Comparison of ENCODE assay signal across 17 cellular contexts in the genomic region with DNA sequence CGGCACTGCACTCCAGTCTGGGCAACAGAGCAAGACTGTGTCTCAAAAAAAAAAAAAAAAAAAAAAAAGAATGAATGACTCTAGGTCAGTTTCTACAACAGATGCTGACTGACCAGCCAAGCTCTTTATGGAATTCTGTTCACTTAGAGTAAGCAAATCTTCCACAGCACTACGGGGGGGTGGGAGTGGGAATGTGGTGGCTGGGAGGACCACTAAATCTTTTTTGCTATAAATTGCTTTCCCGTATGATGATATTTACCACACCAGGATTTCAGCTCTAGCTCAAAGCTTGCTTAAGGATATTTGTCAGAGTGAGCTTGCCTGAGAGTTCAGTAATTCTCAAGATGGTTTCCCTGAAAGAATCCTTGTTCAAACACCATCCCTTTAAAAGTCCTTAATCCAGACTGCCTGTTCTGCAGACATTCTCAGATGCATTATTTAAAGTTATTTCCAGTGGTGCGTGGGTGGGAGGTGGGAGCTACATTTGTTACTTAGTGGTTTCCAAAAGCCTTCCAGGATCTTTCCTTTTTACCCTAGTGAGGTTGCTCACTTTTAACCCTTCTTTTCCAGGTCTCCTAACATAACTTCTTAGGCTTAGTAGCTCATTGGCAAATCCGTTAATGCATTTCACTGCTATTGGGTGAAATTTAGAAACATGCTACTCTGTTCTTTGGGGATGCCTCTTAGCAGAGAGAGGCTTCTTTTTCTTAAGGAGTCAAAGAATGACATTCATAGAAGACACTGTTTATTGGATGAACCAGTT.
DNase-seq lines count a peak whose midpoint lies in the region; ATAC-seq lines count a peak whose summit lies in the region.
"Had no signal": no experiment of that assay in that cellular context is flagged by ENCODE, and none has a peak within 500 bp of the region (broad histone marks: within the 10 kb centered on the region; RNA-seq: fewer than 3 reads in every experiment).

No MANE protein-coding gene starts in this region.

- H3K36me3 ChIP-seq in BLaER1 = peaks cover 22% of the 10 kb centered on the region
- H3K36me3 ChIP-seq in adipocyte (ENCODE audit: control insufficient read depth, insufficient read depth, low read length, severe bottlenecking) = no peaks in the 10 kb centered on the region
- no peaks in the 10 kb centered on the region for H3K36me3 ChIP-seq in mesendoderm (ENCODE audit: control insufficient read depth, insufficient read depth, low read length)
- H3K36me3 ChIP-seq: cardiac muscle cell, gastrocnemius medialis, lower lobe of right lung, right lobe of liver had no signal

- ATAC-seq in GM18858 (IDR thresholded peaks at IDR 0.05; ENCODE audit: unreplicated experiment) (no peak), left ventricle myocardium superior (no peak)
- ATAC-seq: effector memory CD8-positive, alpha-beta T cell; gastrocnemius medialis; lower lobe of right lung; right lobe of liver had no signal

- peak overlapping the region; percentile 69 for H3K9ac ChIP-seq in BLaER1
- H3K9ac ChIP-seq in adipocyte (ENCODE audit: low read length) = no peak overlapping the region
- no peak overlapping the region for H3K9ac ChIP-seq in mesendoderm (ENCODE audit: low read length)

- no CpG with 5 or more reads among the region's 5 CpGs for WGBS in mesendoderm (ENCODE audit: extremely low coverage, insufficient coverage, low lambda C conversion rate)

- H3K4me3 ChIP-seq in BLaER1 = peak overlapping the region; percentile 63
- H3K4me3 ChIP-seq in adipocyte (ENCODE audit: low read length) = no peak overlapping the region
- H3K4me3 ChIP-seq in mesendoderm (ENCODE audit: low read length) = no peak overlapping the region
- H3K4me3 ChIP-seq: cardiac muscle cell, gastrocnemius medialis, lower lobe of right lung, right lobe of liver, SK-N-MC had no signal

- DNase-seq in HT1080 (ENCODE audit: low read depth) (peak; percentile 81), adipocyte (ENCODE audit: low read depth) (peak; percentile 54), mesendoderm (no peak), left ventricle myocardium superior (no peak), DMS53 (lab: John Stamatoyannopoulos, UW) (no peak), Ammon's horn (ENCODE audit: low spot score) (no peak)
- DNase-seq: activated gamma-delta T cell; DMS79 treated with DMSO at 0.1 percent for 48 hours; effector memory CD8-positive, alpha-beta T cell; gastrocnemius medialis; lower lobe of right lung; NCI-H1436; right lobe of liver had no signal

- H3K79me2 ChIP-seq in mesendoderm (ENCODE audit: control insufficient read depth, insufficient read depth, low read length) = no peaks in the 10 kb centered on the region

- H4K8ac ChIP-seq in mesendoderm (ENCODE audit: low read depth, low read length) = no peak overlapping the region

- H2BK15ac ChIP-seq in mesendoderm (replicated peaks; ENCODE audit: low read depth) = no peak overlapping the region

- H3K4me1 ChIP-seq in BLaER1 (peaks cover 99% of the 10 kb centered on the region), adipocyte (ENCODE audit: control insufficient read depth, insufficient read depth, low read length) (peaks cover 13% of the 10 kb centered on the region), mesendoderm (ENCODE audit: control insufficient read depth, low read depth, low read length) (peaks cover 3% of the 10 kb centered on the region)
- H3K4me1 ChIP-seq: gastrocnemius medialis, right lobe of liver had no signal

- H3K56ac ChIP-seq in mesendoderm (ENCODE audit: low read length) = no peak overlapping the region

- H3K4ac ChIP-seq in mesendoderm (ENCODE audit: low read depth, low read length) = peak overlapping the region; percentile 25

- H3K27me3 ChIP-seq in BLaER1 (no peaks in the 10 kb centered on the region), adipocyte (replicated peaks; ENCODE audit: control insufficient read depth, insufficient read depth, low read length) (no peaks in the 10 kb centered on the region), mesendoderm (ENCODE audit: insufficient read depth, low read length, poor library complexity) (no peaks in the 10 kb centered on the region)
- H3K27me3 ChIP-seq: cardiac muscle cell, gastrocnemius medialis, right lobe of liver had no signal

- H3K27ac ChIP-seq in BLaER1 (peak overlapping the region; percentile 93), mesendoderm (ENCODE audit: low read depth, low read length) (no peak overlapping the region)
- H3K27ac ChIP-seq: cardiac muscle cell, gastrocnemius medialis, lower lobe of right lung, right lobe of liver, SK-N-MC had no signal

- H4K20me1 ChIP-seq in BLaER1 = peaks cover 16% of the 10 kb centered on the region; the same call in 1 of the 2 replicates

- H3K4me2 ChIP-seq in BLaER1 (peak overlapping the region; percentile 97), mesendoderm (ENCODE audit: low read length) (no peak overlapping the region)

- H3K18ac ChIP-seq in mesendoderm (ENCODE audit: low read length) = no peak overlapping the region

- H3K79me1 ChIP-seq in mesendoderm (ENCODE audit: low read length) = no peaks in the 10 kb centered on the region

- H3K9me3 ChIP-seq in BLaER1 (no peaks in the 10 kb centered on the region), adipocyte (ENCODE audit: control insufficient read depth, low read length) (no peaks in the 10 kb centered on the region)
- H3K9me3 ChIP-seq: gastrocnemius medialis, lower lobe of right lung, right lobe of liver had no signal

- no peak overlapping the region for H4K5ac ChIP-seq in mesendoderm (ENCODE audit: low read length)

- H3K23ac ChIP-seq in mesendoderm (ENCODE audit: low read length) = no peak overlapping the region

- intact Hi-C loops in left ventricle myocardium superior (cut with micrococcal nuclease) = no loop called here

- H2AK5ac ChIP-seq in mesendoderm (ENCODE audit: low read length) = peak overlapping the region; percentile 73

- no peak overlapping the region for H2BK120ac ChIP-seq in mesendoderm (ENCODE audit: low read depth, low read length)

- no peak overlapping the region for H2BK5ac ChIP-seq in mesendoderm (ENCODE audit: low read length)

Comparison
In these comparisons a context has a peak if more than half of its experiments do, and no peak if none do; other contexts are left out.
1. DNase-seq: peak in HT1080 (single experiment) and adipocyte (single experiment); none in mesendoderm (single experiment), left ventricle myocardium superior (single experiment), DMS53 (single experiment) and Ammon's horn (single experiment).